Comparison of ENCODE assay signal across 26 cellular contexts in genomic region chr11:38356255-38356654, GRCh38.
"Had no signal": no experiment of that assay in that cellular context is flagged by ENCODE, and none has a peak within 500 bp of the region (broad histone marks: within the 10 kb centered on the region; RNA-seq: fewer than 3 reads in every experiment).

No MANE protein-coding gene starts in this region.

- H3K9ac ChIP-seq: neural progenitor cell, parathyroid adenoma had no signal

- H3K27ac ChIP-seq: neural progenitor cell, ovary, parathyroid adenoma, psoas muscle, right lobe of liver, sigmoid colon, stomach, thoracic aorta, thyroid gland, tibial nerve, upper lobe of left lung, vagina had no signal

- H3K4me3 ChIP-seq: neural progenitor cell, ovary, psoas muscle, right lobe of liver, sigmoid colon, stomach, thoracic aorta, thyroid gland, tibial nerve, upper lobe of left lung, vagina had no signal

- H3K36me3 ChIP-seq: neural progenitor cell, ovary, right lobe of liver, sigmoid colon, stomach, thoracic aorta, thyroid gland, tibial nerve, upper lobe of left lung, vagina had no signal

- H3K79me2 ChIP-seq: parathyroid adenoma had no signal

- H3K27me3 ChIP-seq: neural progenitor cell, ovary, right lobe of liver, sigmoid colon, stomach, thyroid gland, tibial nerve, upper lobe of left lung, vagina had no signal

- H3K4me2 ChIP-seq: neural progenitor cell had no signal

- ATAC-seq: natural killer cell treated with Interleukin-12 subunit alpha and Interleukin-12 subunit beta and Interleukin-15 and Interleukin-18, amount 100 ng/mL, for 72 hours; psoas muscle; right cardiac atrium; right lobe of liver; stimulated activated effector memory CD8-positive, alpha-beta T cell treated with anti-CD3 and anti-CD28 coated beads, Interleukin-12 subunit alpha, Interleukin-12 subunit beta, amount 100 ng/mL, for 72 hours; stimulated activated naive B cell treated with anti-CD40 and anti-IgM and Interleukin-4, amounts not matched to agents 10 μg/mL and 1 μg/mL and 100 μg/mL, for 72 hours had no signal

- DNase-seq: occipital lobe; ovary; posterior cingulate gyrus; psoas muscle; right cardiac atrium; right lobe of liver; sigmoid colon; small intestine; stimulated activated CD4-positive, alpha-beta T cell treated with anti-CD3 and anti-CD28 coated beads, Interleukin-15, amount 100 ng/mL, for 24 hours; stimulated activated CD4-positive, alpha-beta T cell treated with anti-CD3 and anti-CD28 coated beads, Interleukin-2, amount 100 ng/mL, for 24 hours; stimulated activated CD4-positive, alpha-beta T cell treated with anti-CD3 and anti-CD28 coated beads, Interleukin-2, amount 100 ng/mL, for 48 hours; stimulated activated CD4-positive, alpha-beta T cell treated with anti-CD3 and anti-CD28 coated beads, Interleukin-4, amount 100 ng/mL, for 24 hours; stimulated activated naive B cell treated with anti-CD40 and anti-IgM and Interleukin-4, amounts not matched to agents 10 μg/mL and 1 μg/mL and 100 μg/mL, for 72 hours; stimulated activated naive CD4-positive, alpha-beta T cell treated with Interleukin-2 at 50 U/mL for 16 hours; stomach; thyroid gland; trophoblast cell; upper lobe of left lung had no signal

- FAIRE-seq: urothelium cell line had no signal

- H3K4me1 ChIP-seq: neural progenitor cell, parathyroid adenoma, psoas muscle, right lobe of liver, stomach, thyroid gland, tibial nerve, upper lobe of left lung, vagina had no signal

- H2AFZ ChIP-seq: neural progenitor cell, parathyroid adenoma had no signal

- H3K9me3 ChIP-seq: ovary, psoas muscle, thoracic aorta, thyroid gland, vagina had no signal
